Comparison of ENCODE assay signal across 1 cellular context in the genomic region with DNA sequence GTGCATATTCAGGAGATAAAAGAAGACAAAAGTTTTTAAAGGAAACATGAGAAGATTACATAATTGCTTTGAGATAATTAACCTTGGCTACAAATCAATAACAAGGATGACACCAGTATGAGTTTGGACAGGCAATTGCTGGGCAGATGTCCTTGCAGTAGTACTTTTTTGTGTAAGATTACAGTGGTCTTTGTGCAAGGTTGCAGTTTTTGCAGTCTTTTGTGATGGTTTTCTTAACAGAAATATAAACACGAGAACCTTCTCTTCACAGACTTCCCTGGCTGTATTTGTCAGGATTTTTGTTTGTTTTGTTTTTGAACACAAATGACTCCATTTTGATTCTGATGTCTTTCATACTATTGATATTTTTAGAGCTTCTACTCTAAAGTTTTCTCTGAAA.
TF ChIP-seq lines count a peak whose summit lies in the region.

No MANE protein-coding gene starts in this region.

TF ChIP-seq in HepG2, 621 proteins besides CTCF, POLR2A, EP300 and RAD21 (continued from another document):
- TF ChIP-seq, protein P1, sequence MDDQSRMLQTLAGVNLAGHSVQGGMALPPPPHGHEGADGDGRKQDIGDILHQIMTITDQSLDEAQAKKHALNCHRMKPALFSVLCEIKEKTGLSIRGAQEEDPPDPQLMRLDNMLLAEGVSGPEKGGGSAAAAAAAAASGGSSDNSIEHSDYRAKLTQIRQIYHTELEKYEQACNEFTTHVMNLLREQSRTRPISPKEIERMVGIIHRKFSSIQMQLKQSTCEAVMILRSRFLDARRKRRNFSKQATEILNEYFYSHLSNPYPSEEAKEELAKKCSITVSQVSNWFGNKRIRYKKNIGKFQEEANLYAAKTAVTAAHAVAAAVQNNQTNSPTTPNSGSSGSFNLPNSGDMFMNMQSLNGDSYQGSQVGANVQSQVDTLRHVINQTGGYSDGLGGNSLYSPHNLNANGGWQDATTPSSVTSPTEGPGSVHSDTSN (CRISPR knock-in tag; IDR thresholded peaks at IDR 0.05; ENCODE audit: borderline replicate concordance), result no peak
- TF ChIP-seq SRSF4 (IDR thresholded peaks at IDR 0.05; ENCODE audit: low read depth, low read length, poor library complexity, severe bottlenecking) (no peak), MAFK (conservative IDR thresholded peaks at IDR 0.05 in 1 of 2, IDR thresholded peaks at IDR 0.05 in 1 of 2; ENCODE audit: low read length in 2 of 2) (peak; percentile 67 to 70; a peak in 3 of 4 replicates), NFE2 (CRISPR knock-in tag; IDR thresholded peaks at IDR 0.05) (no peak)
